ENCODE assay signal across 8 cellular contexts in genomic region chr7:66492405-66492804, GRCh38.
DNase-seq lines count a peak whose midpoint lies in the region; ATAC-seq and TF ChIP-seq lines count a peak whose summit lies in the region.
"Not testable (repeated sequence)": the region's sequence is repeated elsewhere in the genome, so short reads cannot be mapped to it uniquely, and the experiment has no call there.

No MANE protein-coding gene starts in this region.

- intact Hi-C loops in gastrocnemius medialis (cut with DNase I; ENCODE audit: low total_unique reads), result loop anchor here (2.0 to 10.0 kb wide), 6 partner anchors 78 to 740 kb away; partner anchors contain the start of gene RABGEF1
- intact Hi-C loops in vagina (cut with DNase I), result loop anchor here (5.0 kb wide), 1 partner anchor 260 kb away; no protein-coding TSS in a partner anchor

- peaks cover 14% of the 10 kb centered on the region for H3K4me1 Mint-ChIP-seq in activated CD8-positive, alpha-beta T cell treated with anti-CD3 and anti-CD28 coated beads, Interleukin-2, amount 10 ng/mL, durations not matched to agents 7 days and 5 days (ENCODE audit: low read depth)
- H3K4me1 Mint-ChIP-seq in central memory CD8-positive, alpha-beta T cell, result not testable (repeated sequence)

- H3K36me3 Mint-ChIP-seq in activated CD8-positive, alpha-beta T cell treated with anti-CD3 and anti-CD28 coated beads, Interleukin-2, amount 10 ng/mL, durations not matched to agents 7 days and 5 days (ENCODE audit: low read depth), result not testable (repeated sequence)
- H3K36me3 Mint-ChIP-seq in central memory CD8-positive, alpha-beta T cell (ENCODE audit: insufficient read depth), result peaks cover 11% of the 10 kb centered on the region

- peaks cover 19% of the 10 kb centered on the region for H3K79me2 ChIP-seq in DOHH2 (ENCODE audit: control insufficient read depth, low read length)

- not testable (repeated sequence) for ATAC-seq in activated CD8-positive, alpha-beta T cell treated with anti-CD3 and anti-CD28 coated beads, Interleukin-2, amount 10 ng/mL, durations not matched to agents 7 days and 5 days; central memory CD8-positive, alpha-beta T cell (replicated peaks; ENCODE audit: extremely low read depth, poor library complexity, severe bottlenecking); gastrocnemius medialis

- not testable (repeated sequence) for TF ChIP-seq CTCF in DOHH2 (IDR thresholded peaks at IDR 0.05; ENCODE audit: low read depth, low read length, poor library complexity, severe bottlenecking); NB4 (IDR thresholded peaks at IDR 0.05; ENCODE audit: low read depth, low read length); cardiac muscle cell (IDR thresholded peaks at IDR 0.05; ENCODE audit: low read depth, low read length); gastrocnemius medialis (IDR thresholded peaks at IDR 0.05 in 4 of 5, conservative IDR thresholded peaks at IDR 0.05 in 1 of 5); vagina (IDR thresholded peaks at IDR 0.05)

- not testable (repeated sequence) for H4K20me1 ChIP-seq in DOHH2 (ENCODE audit: control insufficient read depth, insufficient read depth, low read depth, low read length)

- H3K4me3 ChIP-seq in DOHH2 (ENCODE audit: low read length) (peak overlapping the region; percentile 86), NB4 (ENCODE audit: low read depth, low read length) (peak overlapping the region; percentile 86), cardiac muscle cell (peak overlapping the region; percentile 60), muscle layer of colon (ENCODE audit: low read depth in 1 of 2, low read length in 2 of 2) (peak overlapping the region; percentile 65 to 91), gastrocnemius medialis (peak overlapping the region; percentile 78 to 95 (median 88)), vagina (peak overlapping the region; percentile 81 to 84)

- H3K4me3 Mint-ChIP-seq in activated CD8-positive, alpha-beta T cell treated with anti-CD3 and anti-CD28 coated beads, Interleukin-2, amount 10 ng/mL, durations not matched to agents 7 days and 5 days, result peak overlapping the region; percentile 82
- H3K4me3 Mint-ChIP-seq in central memory CD8-positive, alpha-beta T cell, result peak overlapping the region; percentile 90

- not testable (repeated sequence) for H3K9me2 ChIP-seq in DOHH2 (replicated peaks; ENCODE audit: control insufficient read depth, low read length)

- not testable (repeated sequence) for H3K36me3 ChIP-seq in DOHH2 (ENCODE audit: control insufficient read depth, low read length); cardiac muscle cell; muscle layer of colon (ENCODE audit: insufficient read depth, low read length); gastrocnemius medialis; vagina

- peak overlapping the region; percentile 96 for H3K9ac ChIP-seq in muscle layer of colon (ENCODE audit: low read length)

- not testable (repeated sequence) for DNase-seq in NB4 (ENCODE audit: low read depth); activated CD8-positive, alpha-beta T cell treated with anti-CD3 and anti-CD28 coated beads, Interleukin-2, amount 10 ng/mL, durations not matched to agents 7 days and 5 days; central memory CD8-positive, alpha-beta T cell (ENCODE audit: low spot score in 2 of 2); cardiac muscle cell (ENCODE audit: low read depth in 1 of 2, low spot score in 1 of 2); gastrocnemius medialis; vagina (ENCODE audit: extremely low spot score in 2 of 2)

- not testable (repeated sequence) for H3K9me3 Mint-ChIP-seq in activated CD8-positive, alpha-beta T cell treated with anti-CD3 and anti-CD28 coated beads, Interleukin-2, amount 10 ng/mL, durations not matched to agents 7 days and 5 days (ENCODE audit: insufficient read depth); central memory CD8-positive, alpha-beta T cell

- CTCF ChIA-PET in activated CD8-positive, alpha-beta T cell treated with anti-CD3 and anti-CD28 coated beads, Interleukin-2, amount 10 ng/mL, durations not matched to agents 7 days and 5 days (lab: Charles Lee), result not testable (repeated sequence)

- H3K9me3 ChIP-seq in DOHH2 (ENCODE audit: control insufficient read depth, insufficient read depth, low read length); cardiac muscle cell (ENCODE audit: low read depth); muscle layer of colon (ENCODE audit: low read length); gastrocnemius medialis; vagina: not testable (repeated sequence)

- in situ Hi-C loops in gastrocnemius medialis (cut with MboI; ENCODE audit: low sequenced_read_pairs in 4 of 4), result loop anchor here in 1 of 4 donors (25.0 kb wide), 1 partner anchor 730 kb away; no protein-coding TSS in a partner anchor

- H3K4me1 ChIP-seq in DOHH2 (ENCODE audit: control insufficient read depth, low read length) (peaks cover 13% of the 10 kb centered on the region), gastrocnemius medialis (peaks cover 5 to 10% of the 10 kb centered on the region in 2 donors), vagina (peaks cover 19% of the 10 kb centered on the region)
- not testable (repeated sequence) for H3K4me1 ChIP-seq in cardiac muscle cell (ENCODE audit: low read depth); muscle layer of colon (ENCODE audit: insufficient read depth, low read length)

- not testable (repeated sequence) for H3F3A ChIP-seq in DOHH2 (ENCODE audit: control insufficient read depth, insufficient read depth)

- H3K4me2 ChIP-seq in DOHH2 (ENCODE audit: low read length), result peak overlapping the region; percentile 88

- peak overlapping the region; percentile 98 for H3K27ac Mint-ChIP-seq in activated CD8-positive, alpha-beta T cell treated with anti-CD3 and anti-CD28 coated beads, Interleukin-2, amount 10 ng/mL, durations not matched to agents 7 days and 5 days
- H3K27ac Mint-ChIP-seq in central memory CD8-positive, alpha-beta T cell (ENCODE audit: low read depth), result peak overlapping the region; percentile 99

- not testable (repeated sequence) for TF ChIP-seq POLR2A in NB4 (IDR thresholded peaks at IDR 0.05; ENCODE audit: extremely low read depth, insufficient read length); gastrocnemius medialis (IDR thresholded peaks at IDR 0.05); vagina (IDR thresholded peaks at IDR 0.05)

- H3K27me3 ChIP-seq in DOHH2 (ENCODE audit: control insufficient read depth, low read length); cardiac muscle cell; muscle layer of colon (ENCODE audit: control insufficient read depth in 1 of 2, insufficient read depth in 2 of 2, low read length in 2 of 2); gastrocnemius medialis; vagina: not testable (repeated sequence)

- H3K27ac ChIP-seq in DOHH2 (ENCODE audit: low read depth, low read length); muscle layer of colon (ENCODE audit: low read depth, low read length): not testable (repeated sequence)
- H3K27ac ChIP-seq in cardiac muscle cell (peak overlapping the region; percentile 97), gastrocnemius medialis (peak overlapping the region; percentile 87 to 95 (median 92)), vagina (peak overlapping the region; percentile 93)

- POLR2A ChIA-PET in activated CD8-positive, alpha-beta T cell treated with anti-CD3 and anti-CD28 coated beads, Interleukin-2, amount 10 ng/mL, durations not matched to agents 7 days and 5 days (lab: Charles Lee), result interaction anchor here (0.6 to 1.7 kb wide), 3 partner anchors 429 to 511 kb away, joined by 4 to 7 read pairs (median 4); partner anchors contain the start of gene TMEM248

- not testable (repeated sequence) for H3K27me3 Mint-ChIP-seq in activated CD8-positive, alpha-beta T cell treated with anti-CD3 and anti-CD28 coated beads, Interleukin-2, amount 10 ng/mL, durations not matched to agents 7 days and 5 days (ENCODE audit: low read depth); central memory CD8-positive, alpha-beta T cell
